In the genomic region with DNA sequence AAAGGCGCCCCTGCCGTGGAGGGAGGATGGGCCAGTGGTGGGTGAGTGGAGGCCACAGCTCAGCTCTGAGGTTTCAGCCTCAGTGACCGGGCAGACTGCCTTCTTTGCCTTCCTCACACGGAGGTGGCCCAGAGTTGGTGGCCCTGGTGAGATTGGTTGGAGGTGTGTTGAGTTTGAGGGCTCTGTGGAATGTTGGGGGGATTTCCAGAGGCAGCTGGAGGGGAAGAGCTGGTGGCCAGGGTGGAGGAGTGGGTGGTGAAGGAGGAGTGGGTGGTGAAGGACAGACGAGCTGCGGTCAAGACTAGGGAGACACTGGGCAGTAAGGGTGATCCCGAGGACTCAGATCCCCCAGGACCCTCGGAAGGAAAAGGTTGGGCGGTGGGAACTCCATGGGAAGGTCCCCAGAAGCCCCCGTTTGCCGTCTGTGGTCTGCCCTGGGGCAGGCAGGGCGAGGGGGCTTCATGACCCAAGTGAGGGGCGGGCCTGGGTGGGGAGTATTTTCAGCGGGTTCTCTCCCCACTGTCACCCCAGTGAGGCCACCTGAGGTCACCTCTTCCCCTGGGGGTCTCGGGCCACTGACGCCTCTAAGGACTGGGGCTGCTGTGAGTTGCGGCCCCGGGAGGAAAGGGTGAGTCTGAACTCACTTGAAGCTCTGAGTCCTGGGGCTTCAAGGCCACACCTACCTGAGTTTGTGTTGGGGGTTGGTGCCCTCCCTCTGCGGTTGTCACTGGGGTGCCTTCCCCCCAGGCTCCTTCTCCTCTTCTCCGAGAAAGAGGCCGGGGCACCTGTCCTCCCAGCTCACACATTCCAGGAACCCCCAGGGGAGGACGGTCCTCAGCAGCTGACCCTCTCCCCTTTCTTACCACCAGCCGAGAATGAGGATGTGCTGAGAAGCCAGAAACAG, we compare ENCODE assay signal across 9 cellular contexts. TPM values are rescaled to one million over a fixed set of nuclear protein-coding genes. Genes with fewer than 3 reads are reported as not detected.
A peak's percentile ranks its signal among the peaks of the same experiment; 100 is the strongest.
DNase-seq lines count a peak whose midpoint lies in the region; ATAC-seq, FAIRE-seq and TF ChIP-seq lines count a peak whose summit lies in the region.
"Had no signal": no experiment of that assay in that cellular context is flagged by ENCODE, and none has a peak within 500 bp of the region (broad histone marks: within the 10 kb centered on the region; RNA-seq: fewer than 3 reads in every experiment).

No MANE protein-coding gene starts in this region.

- DNase-seq in OCI-LY7 (ENCODE audit: low spot score) (peak; percentile 48), small intestine (peak; percentile 41), ecto neural progenitor cell (ENCODE audit: low spot score) (no peak), PC-3 (no peak), retina (no peak), psoas muscle (no peak)
- DNase-seq in activated T-helper 1 cell treated with anti-CD3 and anti-CD28 coated beads, Interleukin-2, amount 50 U/mL, for 16 hours (ENCODE audit: low read depth in 1 of 2, low spot score in 1 of 2) = peak; percentile 46 to 55

- peak overlapping the region; percentile 90 for H3K4me2 ChIP-seq in DOHH2 (ENCODE audit: low read length)
- peak overlapping the region; percentile 63; the same call in 1 of the 2 replicates for H3K4me2 ChIP-seq in OCI-LY7 (ENCODE audit: low read length)
- no peak overlapping the region for H3K4me2 ChIP-seq in PC-3 (ENCODE audit: low read length)

- CTCF ChIA-PET in OCI-LY7 (lab: Charles Lee; ENCODE audit: unreplicated experiment) (interaction anchor here (1.1 kb wide), 1 partner anchor 104 kb away, joined by 3 read pairs; no protein-coding TSS in a partner anchor), PC-3 (lab: Charles Lee) (interaction anchor here (0.6 kb wide), 1 partner anchor 76 kb away, joined by 3 read pairs; no protein-coding TSS in a partner anchor)

- H2AFZ ChIP-seq in OCI-LY7 (ENCODE audit: low read length) (no peak overlapping the region), PC-3 (ENCODE audit: low read length) (no peak overlapping the region)

- no peak for FAIRE-seq in small intestine (lab: Jason Lieb, UNC)

- BruUV-seq in OCI-LY7 (replicated peaks; lab: Mats Ljungman, UMichigan) (TSS peak; percentile 57), PC-3 (replicated peaks; lab: Mats Ljungman, UMichigan) (no TSS peak)

- H3K9me2 ChIP-seq in DOHH2 (replicated peaks; ENCODE audit: control insufficient read depth, low read length) (no peaks in the 10 kb centered on the region), OCI-LY7 (ENCODE audit: insufficient read depth, low read length) (no peaks in the 10 kb centered on the region), PC-3 (replicated peaks; ENCODE audit: low read length) (no peaks in the 10 kb centered on the region)

- H3K27ac ChIP-seq in DOHH2 (ENCODE audit: low read depth, low read length) (peak overlapping the region; percentile 69), OCI-LY7 (ENCODE audit: low read depth, low read length, poor library complexity, severe bottlenecking) (no peak overlapping the region), small intestine (ENCODE audit: low read depth in 1 of 2, low read length in 1 of 2) (peak overlapping the region in 1 of 2 donors; percentile 66), PC-3 (ENCODE audit: low read length) (no peak overlapping the region), psoas muscle (no peak overlapping the region)

- H3K9ac ChIP-seq in PC-3 (ENCODE audit: low read length) = no peak overlapping the region

- no peaks in the 10 kb centered on the region for H4K20me1 ChIP-seq in DOHH2 (ENCODE audit: control insufficient read depth, insufficient read depth, low read depth, low read length)
- no peaks in the 10 kb centered on the region for H4K20me1 ChIP-seq in OCI-LY7 (ENCODE audit: insufficient read depth, low read length)
- H4K20me1 ChIP-seq in PC-3 (ENCODE audit: low read length) = no peaks in the 10 kb centered on the region

- ATAC-seq in PC-3 (no peak), psoas muscle (no peak)
- ATAC-seq: Panc1 had no signal

- H3K36me3 ChIP-seq in DOHH2 (ENCODE audit: control insufficient read depth, low read length) (no peaks in the 10 kb centered on the region), OCI-LY7 (ENCODE audit: insufficient read depth, low read length) (no peaks in the 10 kb centered on the region), small intestine (ENCODE audit: control insufficient read depth in 2 of 2, insufficient read depth in 2 of 2, low read length in 2 of 2) (no peaks in the 10 kb centered on the region), PC-3 (ENCODE audit: low read depth, low read length) (no peaks in the 10 kb centered on the region), psoas muscle (ENCODE audit: insufficient read depth in 1 of 2, low read depth in 1 of 2) (no peaks in the 10 kb centered on the region)

- 47 to 62% (median 58%) methylated on average over 21 to 23 of the region's 23 CpGs for WGBS in small intestine, 3 donors
- 65 to 71% (median 69%) methylated on average over 22 to 23 of the region's 23 CpGs for WGBS in psoas muscle, 3 donors

- TF ChIP-seq CTCF in DOHH2 (IDR thresholded peaks at IDR 0.05; ENCODE audit: low read depth, low read length, poor library complexity, severe bottlenecking) = no peak
- TF ChIP-seq CTCF in OCI-LY7 (conservative IDR thresholded peaks at IDR 0.05; ENCODE audit: low read length) = no peak
- TF ChIP-seq CTCF in PC-3 (conservative IDR thresholded peaks at IDR 0.05; ENCODE audit: low read depth, low read length) = no peak
- TF ChIP-seq CTCF in psoas muscle (IDR thresholded peaks at IDR 0.05) = no peak

- POLR2A ChIA-PET in OCI-LY7 (lab: Charles Lee) (interaction anchor here (0.5 to 2.8 kb wide), 10 partner anchors 22 to 334 kb away, joined by 3 to 15 read pairs (median 6); no protein-coding TSS in a partner anchor), PC-3 (lab: Charles Lee; ENCODE audit: unreplicated experiment) (no interaction called here)

- H3K27me3 ChIP-seq in DOHH2 (ENCODE audit: control insufficient read depth, low read length) (peaks cover 5% of the 10 kb centered on the region; the same call in 1 of the 2 replicates), small intestine (ENCODE audit: control insufficient read depth in 2 of 2, insufficient read depth in 2 of 2, low read length in 2 of 2) (no peaks in the 10 kb centered on the region), PC-3 (ENCODE audit: low read length) (no peaks in the 10 kb centered on the region), psoas muscle (ENCODE audit: insufficient read depth in 3 of 3, low read length in 2 of 3) (peaks cover 0 to 2% (median 0%) of the 10 kb centered on the region in 3 donors)

- H3K4me3 ChIP-seq in DOHH2 (ENCODE audit: low read length) (peak overlapping the region; percentile 78), OCI-LY7 (ENCODE audit: low read depth, low read length, poor library complexity, severe bottlenecking) (peak overlapping the region; percentile 17), small intestine (ENCODE audit: low read depth in 1 of 2, low read length in 2 of 2) (peak overlapping the region; percentile 6 to 20), PC-3 (ENCODE audit: low read length) (no peak overlapping the region), psoas muscle (no peak overlapping the region)

- H3F3A ChIP-seq in DOHH2 (ENCODE audit: control insufficient read depth, insufficient read depth) (no peaks in the 10 kb centered on the region; the same call in 1 of the 2 replicates), PC-3 (ENCODE audit: low read length, unreplicated experiment) (no peaks in the 10 kb centered on the region)

- peaks cover 70% of the 10 kb centered on the region for H3K4me1 ChIP-seq in DOHH2 (ENCODE audit: control insufficient read depth, low read length)
- peaks cover 45% of the 10 kb centered on the region for H3K4me1 ChIP-seq in OCI-LY7 (ENCODE audit: insufficient read depth, low read length, poor library complexity, severe bottlenecking)
- no peaks in the 10 kb centered on the region for H3K4me1 ChIP-seq in small intestine (ENCODE audit: control insufficient read depth in 2 of 2, insufficient read depth in 1 of 2, low read depth in 1 of 2, low read length in 1 of 2)
- no peaks in the 10 kb centered on the region; the same call in 1 of the 2 replicates for H3K4me1 ChIP-seq in PC-3 (ENCODE audit: insufficient read depth, low read length)
- no peaks in the 10 kb centered on the region for H3K4me1 ChIP-seq in psoas muscle

- H3K79me2 ChIP-seq in DOHH2 (ENCODE audit: control insufficient read depth, low read length) (peaks cover 5% of the 10 kb centered on the region; the same call in 1 of the 2 replicates), OCI-LY7 (ENCODE audit: insufficient read depth, low read depth, low read length) (no peaks in the 10 kb centered on the region), PC-3 (ENCODE audit: low read length) (no peaks in the 10 kb centered on the region)

- intact Hi-C loops in OCI-LY7 (cut with micrococcal nuclease; ENCODE audit: unreplicated experiment) (loop anchor here (5.0 kb wide), 1 partner anchor 74 kb away; no protein-coding TSS in a partner anchor), PC-3 (cut with micrococcal nuclease) (loop anchor here (5.0 kb wide), 1 partner anchor 59 kb away; no protein-coding TSS in a partner anchor), psoas muscle (cut with DNase I) (loop anchor here (5.0 kb wide), 2 partner anchors 239 to 799 kb away; no protein-coding TSS in a partner anchor)

- no peaks in the 10 kb centered on the region for H3K9me3 ChIP-seq in DOHH2 (ENCODE audit: control insufficient read depth, insufficient read depth, low read length)
- H3K9me3 ChIP-seq in OCI-LY7 (ENCODE audit: low read length) = no peaks in the 10 kb centered on the region
- H3K9me3 ChIP-seq in small intestine (ENCODE audit: control insufficient read depth, low read depth) = no peaks in the 10 kb centered on the region
- H3K9me3 ChIP-seq in PC-3 (ENCODE audit: low read length) = no peaks in the 10 kb centered on the region
- no peaks in the 10 kb centered on the region for H3K9me3 ChIP-seq in psoas muscle

RNA-seq across cellular contexts. Expression of gene PIK3CD, which starts 22.7 kb away (rescaled TPM):
- total RNA-seq in OCI-LY7 (2014; rRNA removed; shearing (Covaris generic)) = 7.5 and 13.6 TPM in 2 replicates
- total RNA-seq in OCI-LY7 (2022) = 37.1 and 44.1 TPM in 2 replicates
- polyA plus RNA-seq in small intestine = 1 to 10 TPM; 1.8 to 3.6 (median 3.5) TPM
- 4.5 and 6.0 TPM in 2 replicates for total RNA-seq in PC-3 (2014; rRNA removed)
- total RNA-seq in psoas muscle = 1 to 10 TPM in 3 of 4 donors, under 1 TPM in 1; 0.93 to 2.5 (median 1.7) TPM
- polyA plus RNA-seq in psoas muscle = under 1 TPM; 0.44 to 0.52 (median 0.48) TPM

RNA-seq across cellular contexts. Expression of gene TMEM201, which starts 40.1 kb away (rescaled TPM):
- total RNA-seq in OCI-LY7 (2014; rRNA removed; shearing (Covaris generic)) = 5.3 and 7.5 TPM in 2 replicates
- total RNA-seq in OCI-LY7 (2022) (21.9 and 23.6 TPM in 2 replicates), PC-3 (2014; rRNA removed) (13.8 and 18.4 TPM in 2 replicates), psoas muscle (10 to 100 TPM; 15.7 to 37.3 (median 29.0) TPM)
- polyA plus RNA-seq in small intestine (1 to 10 TPM in 2 of 3 donors, under 1 TPM in 1; 0.67 to 6.0 (median 1.4) TPM), psoas muscle (10 to 100 TPM; 20.7 to 26.0 (median 23.2) TPM)

Comparison
In these comparisons a context has a peak if more than half of its experiments do, and no peak if none do; other contexts are left out.
1. H3K4me3 ChIP-seq: peak in DOHH2 (single experiment), OCI-LY7 (single experiment) and small intestine (2 of 2); none in PC-3 (single experiment) and psoas muscle (single experiment).
2. DNase-seq: peak in OCI-LY7 (single experiment), activated T-helper 1 cell treated with anti-CD3 and anti-CD28 coated beads, Interleukin-2, amount 50 U/mL, for 16 hours (2 of 2) and small intestine (single experiment); none in ecto neural progenitor cell (single experiment), PC-3 (single experiment), retina (single experiment) and psoas muscle (0 of 2).